In genomic region chr10:95793401-95794045, GRCh38 we compare ENCODE assay signal across 10 cellular contexts. TPM values are rescaled to one million over a fixed set of nuclear protein-coding genes. Genes with fewer than 3 reads are reported as not detected.
A peak's percentile ranks its signal among the peaks of the same experiment; 100 is the strongest.
DNase-seq lines count a peak whose midpoint lies in the region; ATAC-seq, FAIRE-seq and TF ChIP-seq lines count a peak whose summit lies in the region.
"Had no signal": no experiment of that assay in that cellular context is flagged by ENCODE, and none has a peak within 500 bp of the region (broad histone marks: within the 10 kb centered on the region; RNA-seq: fewer than 3 reads in every experiment).

No MANE protein-coding gene starts in this region.

- no peaks in the 10 kb centered on the region for H3K27me3 ChIP-seq in H7 (ENCODE audit: control insufficient read depth, insufficient read depth, low read length)
- H3K27me3 ChIP-seq: cardiac muscle cell had no signal

- TF ChIP-seq POLR2A in GM12892 (IDR thresholded peaks at IDR 0.05; ENCODE audit: low read depth, low read length): peak; percentile 50; the same call in 1 of the 2 replicates

- no peak for TF ChIP-seq CTCF in activated CD8-positive, alpha-beta T cell treated with anti-CD3 and anti-CD28 coated beads for 36 hours (IDR thresholded peaks at IDR 0.05)

- FAIRE-seq in GM12892 (lab: Jason Lieb, UNC): no peak

- no peak overlapping the region for H3K4me3 ChIP-seq in H7 (ENCODE audit: insufficient read depth, low read depth, low read length)
- H3K4me3 ChIP-seq: cardiac muscle cell had no signal

- H3K9me3 Mint-ChIP-seq in activated CD8-positive, alpha-beta T cell treated with anti-CD3 and anti-CD28 coated beads for 36 hours: no peaks in the 10 kb centered on the region
- H3K9me3 Mint-ChIP-seq in natural killer cell treated with Interleukin-12 subunit alpha and Interleukin-12 subunit beta and Interleukin-15 and Interleukin-18, amount 100 ng/mL, for 72 hours: peaks cover 11% of the 10 kb centered on the region

- peak overlapping the region; percentile 72 for H3K27ac Mint-ChIP-seq in activated CD8-positive, alpha-beta T cell treated with anti-CD3 and anti-CD28 coated beads for 36 hours
- peak overlapping the region; percentile 97 for H3K27ac Mint-ChIP-seq in natural killer cell treated with Interleukin-12 subunit alpha and Interleukin-12 subunit beta and Interleukin-15 and Interleukin-18, amount 100 ng/mL, for 72 hours

- no peaks in the 10 kb centered on the region for H3K36me3 ChIP-seq in H7 (replicated peaks; ENCODE audit: control insufficient read depth, insufficient read depth, low read length)
- H3K36me3 ChIP-seq: cardiac muscle cell had no signal

- H3K4me1 Mint-ChIP-seq in activated CD8-positive, alpha-beta T cell treated with anti-CD3 and anti-CD28 coated beads for 36 hours (ENCODE audit: low read depth): peaks cover 23% of the 10 kb centered on the region
- peaks cover 73 to 86% of the 10 kb centered on the region in 2 donors for H3K4me1 Mint-ChIP-seq in natural killer cell treated with Interleukin-12 subunit alpha and Interleukin-12 subunit beta and Interleukin-15 and Interleukin-18, amount 100 ng/mL, for 72 hours (ENCODE audit: low read depth in 2 of 2)

- H3K27me3 Mint-ChIP-seq in activated CD8-positive, alpha-beta T cell treated with anti-CD3 and anti-CD28 coated beads for 36 hours: peaks cover 4% of the 10 kb centered on the region
- H3K27me3 Mint-ChIP-seq in natural killer cell treated with Interleukin-12 subunit alpha and Interleukin-12 subunit beta and Interleukin-15 and Interleukin-18, amount 100 ng/mL, for 72 hours: no peaks in the 10 kb centered on the region

- no peaks in the 10 kb centered on the region for H3K36me3 Mint-ChIP-seq in activated CD8-positive, alpha-beta T cell treated with anti-CD3 and anti-CD28 coated beads for 36 hours (ENCODE audit: low read depth)
- peaks cover 41% of the 10 kb centered on the region for H3K36me3 Mint-ChIP-seq in natural killer cell treated with Interleukin-12 subunit alpha and Interleukin-12 subunit beta and Interleukin-15 and Interleukin-18, amount 100 ng/mL, for 72 hours

- H3K4me3 Mint-ChIP-seq in activated CD8-positive, alpha-beta T cell treated with anti-CD3 and anti-CD28 coated beads for 36 hours: no peak overlapping the region
- H3K4me3 Mint-ChIP-seq in natural killer cell treated with Interleukin-12 subunit alpha and Interleukin-12 subunit beta and Interleukin-15 and Interleukin-18, amount 100 ng/mL, for 72 hours: peak overlapping the region; percentile 65

- intact Hi-C loops in activated CD8-positive, alpha-beta T cell treated with anti-CD3 and anti-CD28 coated beads for 36 hours (cut with micrococcal nuclease): no loop called here

- CTCF ChIA-PET in activated CD8-positive, alpha-beta T cell treated with anti-CD3 and anti-CD28 coated beads for 36 hours (lab: Charles Lee): no interaction called here

- no peak for DNase-seq in GM12892 (ENCODE audit: insufficient read length)
- DNase-seq in activated CD8-positive, alpha-beta T cell treated with anti-CD3 and anti-CD28 coated beads for 36 hours: peak; percentile 81
- peak; percentile 77 for DNase-seq in natural killer cell treated with Interleukin-12 subunit alpha and Interleukin-12 subunit beta and Interleukin-15 and Interleukin-18, amount 100 ng/mL, for 72 hours (ENCODE audit: low spot score)
- DNase-seq in NCI-H1436 (lab: John Stamatoyannopoulos, UW): no peak
- DNase-seq in AG08395 (ENCODE audit: low spot score): no peak
- no peak for DNase-seq in putamen (ENCODE audit: low spot score)
- DNase-seq in H7: no peak
- DNase-seq: mammary epithelial cell had no signal

- POLR2A ChIA-PET in activated CD8-positive, alpha-beta T cell treated with anti-CD3 and anti-CD28 coated beads for 36 hours (lab: Charles Lee): no interaction called here

- ATAC-seq in HG02623 (IDR thresholded peaks at IDR 0.05; ENCODE audit: unreplicated experiment): peak; percentile 42
- ATAC-seq in activated CD8-positive, alpha-beta T cell treated with anti-CD3 and anti-CD28 coated beads for 36 hours: peak; percentile 72
- peak; percentile 57 to 64 for ATAC-seq in natural killer cell treated with Interleukin-12 subunit alpha and Interleukin-12 subunit beta and Interleukin-15 and Interleukin-18, amount 100 ng/mL, for 72 hours

RNA-seq across cellular contexts. Expression of gene ENTPD1, which starts 37.6 kb away (rescaled TPM):
- 161 TPM for polyA plus RNA-seq in GM12892 (2012; ENCODE audit: missing spikeins)
- total RNA-seq in activated CD8-positive, alpha-beta T cell treated with anti-CD3 and anti-CD28 coated beads for 36 hours: 1 to 10 TPM; 4.4 to 4.6 TPM
- total RNA-seq in natural killer cell treated with Interleukin-12 subunit alpha and Interleukin-12 subunit beta and Interleukin-15 and Interleukin-18, amount 100 ng/mL, for 72 hours: 100 to 1,000 TPM in 1 of 2 donors, 10 to 100 TPM in 1; 56.4 to 111 TPM
- total RNA-seq in H7 (2014; rRNA removed; shearing (Covaris generic)): 0.42 and 0.92 TPM in 2 replicates
- polyA plus RNA-seq: mammary epithelial cell had no signal

Comparison
In these comparisons a context has a peak if more than half of its experiments do, and no peak if none do; other contexts are left out.
1. DNase-seq: peak in activated CD8-positive, alpha-beta T cell treated with anti-CD3 and anti-CD28 coated beads for 36 hours (single experiment) and natural killer cell treated with Interleukin-12 subunit alpha and Interleukin-12 subunit beta and Interleukin-15 and Interleukin-18, amount 100 ng/mL, for 72 hours (single experiment); none in GM12892 (single experiment), NCI-H1436 (single experiment), AG08395 (single experiment), putamen (single experiment) and H7 (single experiment).
2. RNA of gene ENTPD1, which starts 37.6 kb away (total RNA-seq): 56.4 to 111 TPM in natural killer cell treated with Interleukin-12 subunit alpha and Interleukin-12 subunit beta and Interleukin-15 and Interleukin-18, amount 100 ng/mL, for 72 hours; 4.4 to 4.6 TPM in activated CD8-positive, alpha-beta T cell treated with anti-CD3 and anti-CD28 coated beads for 36 hours and 0.42 to 0.92 TPM in H7; every median in the first group is over 10 times any median in the second.
3. Peak in every context shown above with its lines, with median percentiles within 50 percentile points of each other: ATAC-seq.